Comparison of ENCODE assay signal across 18 cellular contexts in the genomic region with DNA sequence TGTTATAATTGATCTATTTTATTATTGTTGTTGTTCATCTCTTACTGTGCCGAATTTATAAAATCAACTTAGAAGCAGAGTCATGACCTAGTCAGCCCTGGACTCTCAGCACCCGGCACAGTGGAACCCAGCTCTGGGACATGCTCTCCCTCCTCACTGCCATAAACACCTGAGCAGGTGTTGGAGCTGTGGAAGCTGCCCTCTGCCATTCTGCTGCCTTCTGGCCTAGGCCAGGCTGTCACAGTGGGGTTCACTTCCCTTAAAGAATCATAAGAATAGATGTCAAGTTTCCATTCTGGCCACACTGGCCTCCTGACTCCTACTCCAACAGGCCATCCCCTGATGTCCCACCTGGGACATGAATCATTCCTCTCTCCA.
"Had no signal": no experiment of that assay in that cellular context is flagged by ENCODE, and none has a peak within 500 bp of the region (broad histone marks: within the 10 kb centered on the region; RNA-seq: fewer than 3 reads in every experiment).

No MANE protein-coding gene starts in this region.

- ATAC-seq: activated naive CD4-positive, alpha-beta T cell treated with anti-CD3 and anti-CD28 coated beads, Interleukin-2, amount 50 U/mL, for 72 hours; gastrocnemius medialis; left ventricle myocardium superior had no signal

- H2AFZ ChIP-seq: neural progenitor cell had no signal

- H3K36me3 ChIP-seq: ascending aorta, brain microvascular endothelial cell, esophagus squamous epithelium, gastrocnemius medialis, neural progenitor cell, prostate gland, stomach, suprapubic skin, tibial nerve had no signal

- H3K9ac ChIP-seq: neural progenitor cell had no signal

- H3K27ac ChIP-seq: ascending aorta, brain microvascular endothelial cell, neural progenitor cell, stomach had no signal

- FAIRE-seq: colon had no signal

- H3K4me3 ChIP-seq: ascending aorta, esophagus squamous epithelium, gastrocnemius medialis, neural progenitor cell, prostate gland, stomach, suprapubic skin, tibial nerve had no signal

- H3K4me2 ChIP-seq: neural progenitor cell had no signal

- H3K27me3 ChIP-seq: ascending aorta, brain microvascular endothelial cell, esophagus squamous epithelium, gastrocnemius medialis, neural progenitor cell, stomach, suprapubic skin, tibial nerve had no signal

- H3K9me3 ChIP-seq: ascending aorta, esophagus squamous epithelium, gastrocnemius medialis, prostate gland, stomach, suprapubic skin, tibial nerve had no signal

- DNase-seq: activated CD4-positive, alpha-beta T cell treated with anti-CD3 and anti-CD28 coated beads for 1 hour; activated T-cell treated with anti-CD3 and anti-CD28 coated beads, Interleukin-2, amount 50 U/mL, for 1 hour; brain microvascular endothelial cell; central memory CD4-positive, alpha-beta T cell; esophagus squamous epithelium; gastrocnemius medialis; hypothalamus; left ventricle myocardium superior; stimulated activated CD4-positive, alpha-beta T cell treated with anti-CD3 and anti-CD28 coated beads, Interleukin-1b, Interleukin-23, amount 100 ng/mL, for 48 hours; stomach; T-helper 9 cell had no signal
